20 cellular contexts compared by ENCODE assay signal in genomic region chr11:70352074-70352473, GRCh38.
"Had no signal": no experiment of that assay in that cellular context is flagged by ENCODE, and none has a peak within 500 bp of the region (broad histone marks: within the 10 kb centered on the region; RNA-seq: fewer than 3 reads in every experiment).

No MANE protein-coding gene starts in this region.

- H3K9me3 ChIP-seq: breast epithelium, prostate gland, spleen, tibial artery had no signal

- H3K4me1 ChIP-seq: breast epithelium, prostate gland had no signal

- H3K4me3 ChIP-seq: breast epithelium, lung, prostate gland, spleen, tibial artery had no signal

- DNase-seq: activated B cell treated with CpG ODN at 0.5 μM for 24 hours; activated CD4-positive, alpha-beta T cell treated with anti-CD3 and anti-CD28 coated beads for 36 hours; activated CD4-positive, alpha-beta T cell treated with anti-CD3 and anti-CD28 coated beads, Interleukin-2, amount 50 U/mL, for 4 hours; activated CD8-positive, alpha-beta memory T cell treated with anti-CD3 and anti-CD28 coated beads for 24 hours; activated CD8-positive, alpha-beta memory T cell treated with anti-CD3 and anti-CD28 coated beads, Interleukin-2, amount 50 U/mL, for 4 hours; activated naive CD4-positive, alpha-beta T cell treated with Interleukin-2 at 50 U/mL for 16 hours; activated naive CD8-positive, alpha-beta T cell treated with anti-CD3 and anti-CD28 coated beads for 36 hours; activated T-cell treated with anti-CD3 and anti-CD28 coated beads, Interleukin-2, amount 50 U/mL, for 4 hours; cortex of kidney; foreskin fibroblast; naive thymus-derived CD4-positive, alpha-beta T cell; spleen; stimulated activated CD4-positive, alpha-beta T cell treated with anti-CD3 and anti-CD28 coated beads, Interleukin-4, amount 100 ng/mL, for 1 hour; stimulated activated naive CD4-positive, alpha-beta T cell treated with Interleukin-2 at 50 U/mL for 16 hours; substantia nigra; T-helper 2 cell; tibial artery had no signal

- H3K27me3 ChIP-seq: breast epithelium, spleen, tibial artery had no signal

- ATAC-seq: activated CD4-positive, alpha-beta T cell treated with anti-CD3 and anti-CD28 coated beads for 36 hours; activated T-cell treated with anti-CD3 and anti-CD28 coated beads, Interleukin-2, amount 50 U/mL, for 4 hours; naive thymus-derived CD4-positive, alpha-beta T cell had no signal

- H3K27ac ChIP-seq: breast epithelium, prostate gland, tibial artery had no signal
